ENCODE assay signal across 25 cellular contexts in the genomic region with DNA sequence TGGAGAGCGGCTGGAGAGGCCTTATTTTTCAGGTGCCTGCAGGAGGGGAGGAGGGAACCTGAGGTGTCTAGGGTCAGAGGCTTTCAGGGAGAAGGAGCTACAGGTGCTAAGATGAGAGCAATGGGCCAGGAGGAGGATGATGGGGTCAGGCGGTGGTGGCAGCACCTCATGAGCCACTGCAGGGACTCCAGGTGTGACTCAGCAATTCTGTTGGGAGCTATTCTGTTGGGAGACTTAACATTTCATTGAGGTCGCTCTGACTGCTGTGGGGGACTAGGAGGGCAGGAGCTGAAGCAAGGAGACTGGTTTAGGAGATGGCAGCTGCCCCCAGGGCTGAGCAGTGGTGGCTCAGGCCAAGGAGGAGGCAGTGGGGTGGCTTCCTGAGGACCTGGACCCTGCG.
A peak's percentile ranks its signal among the peaks of the same experiment; 100 is the strongest.
DNase-seq lines count a peak whose midpoint lies in the region; ATAC-seq and TF ChIP-seq lines count a peak whose summit lies in the region.
"Had no signal": no experiment of that assay in that cellular context is flagged by ENCODE, and none has a peak within 500 bp of the region (broad histone marks: within the 10 kb centered on the region; RNA-seq: fewer than 3 reads in every experiment).

No MANE protein-coding gene starts in this region.

- no peak overlapping the region for H3K27ac ChIP-seq in right atrium auricular region
- H3K27ac ChIP-seq in right cardiac atrium (ENCODE audit: low read length): peak overlapping the region; percentile 24
- H3K27ac ChIP-seq: ascending aorta, upper lobe of right lung, VCaP had no signal

- H3K4me1 ChIP-seq in right atrium auricular region: peaks cover 0 to 16% of the 10 kb centered on the region in 2 donors
- peaks cover 8% of the 10 kb centered on the region for H3K4me1 ChIP-seq in right cardiac atrium (ENCODE audit: control insufficient read depth, insufficient read depth, low read length)
- H3K4me1 ChIP-seq: ascending aorta had no signal

- H3K9me3 ChIP-seq in right atrium auricular region (no peaks in the 10 kb centered on the region), right cardiac atrium (ENCODE audit: control insufficient read depth, low read length) (no peaks in the 10 kb centered on the region)
- H3K9me3 ChIP-seq: ascending aorta, ovary, upper lobe of right lung had no signal

- WGBS in right cardiac atrium: 91% methylated on average over 4 of the region's 4 CpGs

- H3K4me1 Mint-ChIP-seq in activated B cell treated with CpG ODN at 0.5 μM for 24 hours: peaks cover 30% of the 10 kb centered on the region

- no peaks in the 10 kb centered on the region for H3K27me3 Mint-ChIP-seq in activated B cell treated with CpG ODN at 0.5 μM for 24 hours
- H3K27me3 Mint-ChIP-seq: activated CD4-positive, alpha-beta memory T cell treated with anti-CD3 and anti-CD28 coated beads, Interleukin-2, amount 10 ng/mL, durations not matched to agents 7 days and 5 days; T-cell had no signal

- ATAC-seq in Right ventricle myocardium inferior (peak; percentile 28), activated B cell treated with CpG ODN at 0.5 μM for 24 hours (ENCODE audit: low read depth) (no peak), right cardiac atrium (no peak), HG02973 (IDR thresholded peaks at IDR 0.05; ENCODE audit: unreplicated experiment) (no peak), left colon (no peak)
- ATAC-seq: T-cell, upper lobe of right lung had no signal

- TF ChIP-seq CTCF in right atrium auricular region (IDR thresholded peaks at IDR 0.05): no peak
- TF ChIP-seq CTCF in activated B cell treated with CpG ODN at 0.5 μM for 24 hours (IDR thresholded peaks at IDR 0.05): no peak

- peaks cover 4% of the 10 kb centered on the region for H3K36me3 Mint-ChIP-seq in activated B cell treated with CpG ODN at 0.5 μM for 24 hours (ENCODE audit: low read depth)
- H3K36me3 Mint-ChIP-seq: CD14-positive monocyte had no signal

- H3K27me3 ChIP-seq in right atrium auricular region (no peaks in the 10 kb centered on the region), right cardiac atrium (ENCODE audit: control insufficient read depth, insufficient read depth) (no peaks in the 10 kb centered on the region)
- H3K27me3 ChIP-seq: ascending aorta, ovary, upper lobe of right lung had no signal

- no peaks in the 10 kb centered on the region for H3K9me3 Mint-ChIP-seq in activated B cell treated with CpG ODN at 0.5 μM for 24 hours
- H3K9me3 Mint-ChIP-seq: activated CD4-positive, alpha-beta memory T cell treated with anti-CD3 and anti-CD28 coated beads, Interleukin-2, amount 10 ng/mL, durations not matched to agents 7 days and 5 days; activated naive CD4-positive, alpha-beta T cell treated with anti-CD3 and anti-CD28 coated beads for 36 hours; activated T-cell treated with anti-CD3 and anti-CD28 coated beads, Interleukin-2, amount 50 U/mL, for 24 hours; T-cell had no signal

- H3K4me3 Mint-ChIP-seq in activated B cell treated with CpG ODN at 0.5 μM for 24 hours: peak overlapping the region; percentile 38
- H3K4me3 Mint-ChIP-seq: activated CD4-positive, alpha-beta memory T cell treated with anti-CD3 and anti-CD28 coated beads, Interleukin-2, amount 10 ng/mL, durations not matched to agents 7 days and 5 days; activated naive CD4-positive, alpha-beta T cell treated with anti-CD3 and anti-CD28 coated beads for 36 hours; activated T-cell treated with anti-CD3 and anti-CD28 coated beads, Interleukin-2, amount 50 U/mL, for 24 hours; CD14-positive monocyte; T-cell had no signal

- DNase-seq in Right ventricle myocardium inferior (ENCODE audit: missing footprints) (no peak), right atrium auricular region (ENCODE audit: low spot score) (no peak), activated B cell treated with CpG ODN at 0.5 μM for 24 hours (no peak), right cardiac atrium (no peak), kidney glomerular epithelial cell (lab: John Stamatoyannopoulos, UW) (no peak), NCI-H524 treated with DMSO at 0.1 percent for 48 hours (lab: John Stamatoyannopoulos, UW) (no peak), left colon (no peak)
- DNase-seq: activated CD4-positive, alpha-beta memory T cell treated with anti-CD3 and anti-CD28 coated beads, Interleukin-2, amount 10 ng/mL, durations not matched to agents 7 days and 5 days; activated naive CD4-positive, alpha-beta T cell treated with anti-CD3 and anti-CD28 coated beads for 36 hours; activated T-cell treated with anti-CD3 and anti-CD28 coated beads, Interleukin-2, amount 50 U/mL, for 24 hours; DMS153; effector memory CD4-positive, alpha-beta T cell; glutamatergic neuron; KG1; NCI-H1048; NCI-H526; ovary; SHP77 treated with DMSO at 0.1 percent for 48 hours; stimulated activated naive CD4-positive, alpha-beta T cell treated with Interleukin-2 at 50 U/mL for 16 hours; T-cell; upper lobe of right lung had no signal

- no peaks in the 10 kb centered on the region for H3K36me3 ChIP-seq in right atrium auricular region
- H3K36me3 ChIP-seq: ascending aorta, ovary, upper lobe of right lung had no signal

- intact Hi-C loops in Right ventricle myocardium inferior (cut with DNase I) (no loop called here), activated B cell treated with CpG ODN at 0.5 μM for 24 hours (cut with micrococcal nuclease) (no loop called here), right cardiac atrium (cut with DNase I) (no loop called here), left colon (cut with DNase I, micrococcal nuclease) (no loop called here)

- peak overlapping the region; percentile 83 for H3K27ac Mint-ChIP-seq in activated B cell treated with CpG ODN at 0.5 μM for 24 hours
- H3K27ac Mint-ChIP-seq: activated CD4-positive, alpha-beta memory T cell treated with anti-CD3 and anti-CD28 coated beads, Interleukin-2, amount 10 ng/mL, durations not matched to agents 7 days and 5 days; activated naive CD4-positive, alpha-beta T cell treated with anti-CD3 and anti-CD28 coated beads for 36 hours; activated T-cell treated with anti-CD3 and anti-CD28 coated beads, Interleukin-2, amount 50 U/mL, for 24 hours; CD14-positive monocyte; T-cell had no signal

- no peak overlapping the region for H3K4me3 ChIP-seq in right atrium auricular region
- no peak overlapping the region for H3K4me3 ChIP-seq in right cardiac atrium (ENCODE audit: low read length)
- H3K4me3 ChIP-seq: ascending aorta, ovary, upper lobe of right lung had no signal

- POLR2A ChIA-PET in activated B cell treated with CpG ODN at 0.5 μM for 24 hours (lab: Charles Lee): interaction anchor here (1.0 to 1.6 kb wide), 2 partner anchors 29 to 79 kb away, joined by 4 to 6 read pairs; no protein-coding TSS in a partner anchor

- CTCF ChIA-PET in activated B cell treated with CpG ODN at 0.5 μM for 24 hours (lab: Charles Lee): interaction anchor here (1.0 kb wide), 1 partner anchor 87 kb away, joined by 4 read pairs; no protein-coding TSS in a partner anchor
